8 cellular contexts compared by ENCODE assay signal in genomic region chr14:85934123-85934885, GRCh38.
DNase-seq lines count a peak whose midpoint lies in the region; ATAC-seq and TF ChIP-seq lines count a peak whose summit lies in the region.

No MANE protein-coding gene starts in this region.

- H3K9me3 ChIP-seq in esophagus muscularis mucosa, result peaks cover 0 to 17% (median 11%) of the 10 kb centered on the region in 4 donors
- H3K9me3 ChIP-seq in skeletal muscle satellite cell (replicated peaks; ENCODE audit: low read length), result peaks cover 4% of the 10 kb centered on the region

- no peaks in the 10 kb centered on the region for H3K4me1 ChIP-seq in esophagus muscularis mucosa
- H3K4me1 ChIP-seq in skeletal muscle satellite cell (ENCODE audit: control insufficient read depth, insufficient read depth, low read length), result no peaks in the 10 kb centered on the region

- peaks cover 15% of the 10 kb centered on the region for H3K9me3 Mint-ChIP-seq in activated CD8-positive, alpha-beta T cell treated with anti-CD3 and anti-CD28 coated beads, Interleukin-2, amount 10 ng/mL, durations not matched to agents 7 days and 5 days (ENCODE audit: insufficient read depth)

- peak; percentile 40 for DNase-seq in activated gamma-delta T cell treated with Interleukin-2 at 50 U/mL for 16 hours
- no peak for DNase-seq in activated gamma-delta T cell (lab: John Stamatoyannopoulos, UW)
- peak; percentile 52 for DNase-seq in NCI-H524 treated with DMSO at 0.1 percent for 48 hours (lab: John Stamatoyannopoulos, UW)
- peak; percentile 72 for DNase-seq in activated CD8-positive, alpha-beta T cell treated with anti-CD3 and anti-CD28 coated beads, Interleukin-2, amount 10 ng/mL, durations not matched to agents 7 days and 5 days
- DNase-seq in esophagus muscularis mucosa (ENCODE audit: extremely low spot score), result no peak
- DNase-seq in NCI-H128 (lab: John Stamatoyannopoulos, UW; ENCODE audit: unreplicated experiment), result no peak

- peak overlapping the region; percentile 93 for H3K27ac Mint-ChIP-seq in activated CD8-positive, alpha-beta T cell treated with anti-CD3 and anti-CD28 coated beads, Interleukin-2, amount 10 ng/mL, durations not matched to agents 7 days and 5 days

- peak overlapping the region in 1 of 4 donors; percentile 33 for H3K27ac ChIP-seq in esophagus muscularis mucosa (replicated peaks in 1 of 4)

- H3K4me3 ChIP-seq in esophagus muscularis mucosa, result peak overlapping the region; percentile 33 to 54 (median 38)
- peak overlapping the region; percentile 41 for H3K4me3 ChIP-seq in skeletal muscle satellite cell (ENCODE audit: low read length)

- H3K4me3 Mint-ChIP-seq in activated CD8-positive, alpha-beta T cell treated with anti-CD3 and anti-CD28 coated beads, Interleukin-2, amount 10 ng/mL, durations not matched to agents 7 days and 5 days, result peak overlapping the region; percentile 86

- peak; percentile 91 for ATAC-seq in HG03025 (IDR thresholded peaks at IDR 0.05; ENCODE audit: low FRiP score, unreplicated experiment)
- ATAC-seq in activated CD8-positive, alpha-beta T cell treated with anti-CD3 and anti-CD28 coated beads, Interleukin-2, amount 10 ng/mL, durations not matched to agents 7 days and 5 days, result peak; percentile 94

- H3K9ac ChIP-seq in skeletal muscle satellite cell (ENCODE audit: low read depth, low read length), result no peak overlapping the region

- TF ChIP-seq CTCF in esophagus muscularis mucosa (IDR thresholded peaks at IDR 0.05), result no peak

- no peak for TF ChIP-seq POLR2A in esophagus muscularis mucosa (IDR thresholded peaks at IDR 0.05; ENCODE audit: low read depth)

- 63% methylated on average over 12 of the region's 12 CpGs for WGBS in esophagus muscularis mucosa

- CTCF ChIA-PET in activated CD8-positive, alpha-beta T cell treated with anti-CD3 and anti-CD28 coated beads, Interleukin-2, amount 10 ng/mL, durations not matched to agents 7 days and 5 days (lab: Charles Lee), result interaction anchor here (0.9 to 1.3 kb wide), 3 partner anchors 8 to 19 kb away, joined by 3 read pairs; no protein-coding TSS in a partner anchor

- H3K36me3 Mint-ChIP-seq in activated CD8-positive, alpha-beta T cell treated with anti-CD3 and anti-CD28 coated beads, Interleukin-2, amount 10 ng/mL, durations not matched to agents 7 days and 5 days (ENCODE audit: low read depth), result peaks cover 24% of the 10 kb centered on the region

- H3K27me3 ChIP-seq in esophagus muscularis mucosa (no peaks in the 10 kb centered on the region), skeletal muscle satellite cell (ENCODE audit: control insufficient read depth, insufficient read depth, low read length) (no peaks in the 10 kb centered on the region)

- H3K4me1 Mint-ChIP-seq in activated CD8-positive, alpha-beta T cell treated with anti-CD3 and anti-CD28 coated beads, Interleukin-2, amount 10 ng/mL, durations not matched to agents 7 days and 5 days (ENCODE audit: low read depth), result peaks cover 27% of the 10 kb centered on the region

- intact Hi-C loops in esophagus muscularis mucosa (cut with DNase I), result no loop called here

- H3K4me2 ChIP-seq in skeletal muscle satellite cell (ENCODE audit: low read length), result no peak overlapping the region

- POLR2A ChIA-PET in activated CD8-positive, alpha-beta T cell treated with anti-CD3 and anti-CD28 coated beads, Interleukin-2, amount 10 ng/mL, durations not matched to agents 7 days and 5 days (lab: Charles Lee), result interaction anchor here (0.7 kb wide), 1 partner anchor 19 kb away, joined by 3 read pairs; no protein-coding TSS in a partner anchor

- no peak for TF ChIP-seq EP300 in esophagus muscularis mucosa (IDR thresholded peaks at IDR 0.05)

- H3K36me3 ChIP-seq in esophagus muscularis mucosa (no peaks in the 10 kb centered on the region), skeletal muscle satellite cell (ENCODE audit: insufficient read depth, low read length) (no peaks in the 10 kb centered on the region)

- H3K27me3 Mint-ChIP-seq in activated CD8-positive, alpha-beta T cell treated with anti-CD3 and anti-CD28 coated beads, Interleukin-2, amount 10 ng/mL, durations not matched to agents 7 days and 5 days (ENCODE audit: low read depth), result no peaks in the 10 kb centered on the region

Comparison
In these comparisons a context has a peak if more than half of its experiments do, and no peak if none do; other contexts are left out.
1. DNase-seq: peak in activated gamma-delta T cell treated with Interleukin-2 at 50 U/mL for 16 hours (single experiment), NCI-H524 treated with DMSO at 0.1 percent for 48 hours (single experiment) and activated CD8-positive, alpha-beta T cell treated with anti-CD3 and anti-CD28 coated beads, Interleukin-2, amount 10 ng/mL, durations not matched to agents 7 days and 5 days (single experiment); none in activated gamma-delta T cell (single experiment), esophagus muscularis mucosa (single experiment) and NCI-H128 (single experiment).